ENCODE assay signal across 31 cellular contexts in genomic region chr1:23776198-23776597, GRCh38. TPM values are rescaled to one million over a fixed set of nuclear protein-coding genes. Genes with fewer than 3 reads are reported as not detected.
A peak's percentile ranks its signal among the peaks of the same experiment; 100 is the strongest.
DNase-seq lines count a peak whose midpoint lies in the region; ATAC-seq and TF ChIP-seq lines count a peak whose summit lies in the region.
"Had no signal": no experiment of that assay in that cellular context is flagged by ENCODE, and none has a peak within 500 bp of the region (broad histone marks: within the 10 kb centered on the region; RNA-seq: fewer than 3 reads in every experiment).

No MANE protein-coding gene starts in this region.

- peaks cover 0 to 64% (median 26%) of the 10 kb centered on the region in 4 donors for H3K4me1 ChIP-seq in right lobe of liver
- H3K4me1 ChIP-seq: BE2C had no signal

- WGBS in right lobe of liver (ENCODE audit: insufficient coverage, low coverage, low lambda C conversion rate, missing lambda C conversion rate), result 21% methylated on average over 2 of the region's 2 CpGs

- no peaks in the 10 kb centered on the region for H3K27me3 ChIP-seq in right lobe of liver
- H3K27me3 ChIP-seq: BE2C, cardiac muscle cell, gastroesophageal sphincter, transverse colon had no signal

- H3K9me3 Mint-ChIP-seq in stimulated activated naive CD8-positive, alpha-beta T cell treated with anti-CD3 and anti-CD28 coated beads, Interleukin-15, Interleukin-2, amounts not matched to agents 100 ng/mL and 50 ng/mL, for 24 hours, result no peaks in the 10 kb centered on the region
- no peaks in the 10 kb centered on the region for H3K9me3 Mint-ChIP-seq in activated B cell treated with CpG ODN at 0.5 μM for 24 hours
- H3K9me3 Mint-ChIP-seq: H9 had no signal

- H3K27me3 Mint-ChIP-seq in stimulated activated naive CD8-positive, alpha-beta T cell treated with anti-CD3 and anti-CD28 coated beads, Interleukin-15, Interleukin-2, amounts not matched to agents 100 ng/mL and 50 ng/mL, for 24 hours, result no peaks in the 10 kb centered on the region
- no peaks in the 10 kb centered on the region for H3K27me3 Mint-ChIP-seq in activated B cell treated with CpG ODN at 0.5 μM for 24 hours

- peaks cover 51% of the 10 kb centered on the region for H3K4me1 Mint-ChIP-seq in stimulated activated naive CD8-positive, alpha-beta T cell treated with anti-CD3 and anti-CD28 coated beads, Interleukin-15, Interleukin-2, amounts not matched to agents 100 ng/mL and 50 ng/mL, for 24 hours (ENCODE audit: low read depth)
- H3K4me1 Mint-ChIP-seq in activated B cell treated with CpG ODN at 0.5 μM for 24 hours, result peaks cover 34% of the 10 kb centered on the region

- ATAC-seq in stimulated activated naive CD8-positive, alpha-beta T cell treated with anti-CD3 and anti-CD28 coated beads, Interleukin-15, Interleukin-2, amounts not matched to agents 100 U/mL and 50 U/mL, for 24 hours, result no peak
- ATAC-seq in activated B cell treated with CpG ODN at 0.5 μM for 24 hours (ENCODE audit: low read depth) (no peak), right lobe of liver (peak in 3 of 4 donors; percentile 53 to 61 (median 57)), GM19455 (IDR thresholded peaks at IDR 0.05; ENCODE audit: unreplicated experiment) (no peak), GM18867 (IDR thresholded peaks at IDR 0.05; ENCODE audit: unreplicated experiment) (no peak)
- ATAC-seq: gastroesophageal sphincter, Right ventricle myocardium inferior, sciatic nerve had no signal

- H3K27ac ChIP-seq in right lobe of liver, result peak overlapping the region; percentile 83 to 98 (median 85)
- H3K27ac ChIP-seq: cardiac muscle cell, gastroesophageal sphincter, KMS-11, transverse colon had no signal

- peak overlapping the region; percentile 12 for H3K27ac Mint-ChIP-seq in stimulated activated naive CD8-positive, alpha-beta T cell treated with anti-CD3 and anti-CD28 coated beads, Interleukin-15, Interleukin-2, amounts not matched to agents 100 ng/mL and 50 ng/mL, for 24 hours
- H3K27ac Mint-ChIP-seq in activated B cell treated with CpG ODN at 0.5 μM for 24 hours, result no peak overlapping the region
- H3K27ac Mint-ChIP-seq: H9 had no signal

- peaks cover 6% of the 10 kb centered on the region for H3K36me3 Mint-ChIP-seq in stimulated activated naive CD8-positive, alpha-beta T cell treated with anti-CD3 and anti-CD28 coated beads, Interleukin-15, Interleukin-2, amounts not matched to agents 100 ng/mL and 50 ng/mL, for 24 hours (ENCODE audit: low read depth)
- H3K36me3 Mint-ChIP-seq in activated B cell treated with CpG ODN at 0.5 μM for 24 hours (ENCODE audit: low read depth), result peaks cover 14% of the 10 kb centered on the region

- no peak for DNase-seq in stimulated activated naive CD8-positive, alpha-beta T cell treated with anti-CD3 and anti-CD28 coated beads, Interleukin-15, Interleukin-2, amounts not matched to agents 100 U/mL and 50 U/mL, for 24 hours
- DNase-seq in activated B cell treated with CpG ODN at 0.5 μM for 24 hours (no peak), right lobe of liver (no peak), LoVo (ENCODE audit: low spot score) (no peak), retina (no peak)
- DNase-seq: activated CD4-positive, alpha-beta T cell treated with anti-CD3 and anti-CD28 coated beads for 48 hours; activated naive CD4-positive, alpha-beta T cell treated with Interleukin-2 at 50 U/mL for 16 hours; activated T-cell treated with anti-CD3 and anti-CD28 coated beads, Interleukin-2, amount 50 U/mL, for 48 hours; aorta; BE2C; Caco-2; DMS53; effector CD4-positive, alpha-beta T cell; H9; mammary epithelial cell; NCI-H1417 treated with DMSO at 0.1 percent for 48 hours; NCI-H2081; NCI-H2227 treated with DMSO at 0.1 percent for 48 hours; NCI-H526; NK-92 treated with Interleukin-12 subunit alpha and Interleukin-12 subunit beta, amount 100 ng/mL, for 24 hours; stimulated activated CD4-positive, alpha-beta T cell treated with anti-CD3 and anti-CD28 coated beads, Interleukin-12 subunit alpha, Interleukin-12 subunit beta, amount 100 ng/mL, for 4 hours; stimulated activated CD4-positive, alpha-beta T cell treated with anti-CD3 and anti-CD28 coated beads, Interleukin-2, amount 100 ng/mL, for 48 hours; transverse colon had no signal

- intact Hi-C loops in activated B cell treated with CpG ODN at 0.5 μM for 24 hours (cut with micrococcal nuclease), result no loop called here
- intact Hi-C loops in right lobe of liver (cut with DNase I), result no loop called here

- H3K9me3 ChIP-seq in right lobe of liver, result no peaks in the 10 kb centered on the region
- H3K9me3 ChIP-seq: BE2C, Caco-2, gastroesophageal sphincter, transverse colon had no signal

- H3K36me3 ChIP-seq in right lobe of liver, result peaks cover 0 to 5% (median 2%) of the 10 kb centered on the region in 4 donors
- H3K36me3 ChIP-seq: BE2C, cardiac muscle cell, transverse colon had no signal

- CTCF ChIA-PET in activated B cell treated with CpG ODN at 0.5 μM for 24 hours (lab: Charles Lee), result interaction anchor here (1.9 to 2.5 kb wide), 2 partner anchors 34 to 141 kb away, joined by 10 to 18 read pairs; no protein-coding TSS in a partner anchor

- no peak overlapping the region for H3K4me3 ChIP-seq in right lobe of liver
- H3K4me3 ChIP-seq: cardiac muscle cell, gastroesophageal sphincter, transverse colon had no signal

- no peak for TF ChIP-seq POLR2A in right lobe of liver (IDR thresholded peaks at IDR 0.05)

- POLR2A ChIA-PET in activated B cell treated with CpG ODN at 0.5 μM for 24 hours (lab: Charles Lee), result interaction anchor here (1.0 to 4.9 kb wide), 3 partner anchors 14 to 141 kb away, joined by 3 to 61 read pairs (median 4); partner anchors contain the start of genes LYPLA2 and RPL11

- TF ChIP-seq CTCF in activated B cell treated with CpG ODN at 0.5 μM for 24 hours (IDR thresholded peaks at IDR 0.05), result no peak
- TF ChIP-seq CTCF in right lobe of liver (IDR thresholded peaks at IDR 0.05), result no peak

- H3K4me3 Mint-ChIP-seq in stimulated activated naive CD8-positive, alpha-beta T cell treated with anti-CD3 and anti-CD28 coated beads, Interleukin-15, Interleukin-2, amounts not matched to agents 100 ng/mL and 50 ng/mL, for 24 hours, result no peak overlapping the region
- peak overlapping the region; percentile 11 for H3K4me3 Mint-ChIP-seq in activated B cell treated with CpG ODN at 0.5 μM for 24 hours

RNA-seq across cellular contexts. Expression of gene PITHD1, which starts 2.0 kb away (rescaled TPM):
- total RNA-seq in activated B cell treated with CpG ODN at 0.5 μM for 24 hours, result 58.7 and 63.3 TPM in 2 replicates
- 10 to 100 TPM; 22.9 to 34.7 (median 30.6) TPM for total RNA-seq in right lobe of liver

RNA-seq across cellular contexts. Expression of gene LYPLA2, which starts 14.7 kb away (rescaled TPM):
- total RNA-seq in activated B cell treated with CpG ODN at 0.5 μM for 24 hours (75.8 and 81.6 TPM in 2 replicates), right lobe of liver (10 to 100 TPM; 28.1 to 69.8 (median 32.6) TPM)

RNA-seq across cellular contexts. Expression of gene GALE, which starts 24.4 kb away (rescaled TPM):
- total RNA-seq in activated B cell treated with CpG ODN at 0.5 μM for 24 hours, result 15.9 and 16.4 TPM in 2 replicates
- 10 to 100 TPM; 25.9 to 46.9 (median 42.0) TPM for total RNA-seq in right lobe of liver

RNA-seq across cellular contexts. Expression of gene ELOA, which starts 32.9 kb away (rescaled TPM):
- total RNA-seq in activated B cell treated with CpG ODN at 0.5 μM for 24 hours (70.2 and 72.6 TPM in 2 replicates), right lobe of liver (10 to 100 TPM; 21.1 to 42.2 (median 36.1) TPM)

RNA-seq across cellular contexts. Expression of gene HMGCL, which starts 49.0 kb away (rescaled TPM):
- total RNA-seq in activated B cell treated with CpG ODN at 0.5 μM for 24 hours (21.0 and 30.7 TPM in 2 replicates), right lobe of liver (100 to 1,000 TPM; 143 to 178 (median 160) TPM)

Comparison
In these comparisons a context has a peak if more than half of its experiments do, and no peak if none do; other contexts are left out.
1. ATAC-seq: peak in right lobe of liver (3 of 4); none in stimulated activated naive CD8-positive, alpha-beta T cell treated with anti-CD3 and anti-CD28 coated beads, Interleukin-15, Interleukin-2, amounts not matched to agents 100 U/mL and 50 U/mL, for 24 hours (single experiment), activated B cell treated with CpG ODN at 0.5 μM for 24 hours (single experiment), GM19455 (single experiment) and GM18867 (single experiment).